ENCODE assay signal across 10 cellular contexts in the genomic region with DNA sequence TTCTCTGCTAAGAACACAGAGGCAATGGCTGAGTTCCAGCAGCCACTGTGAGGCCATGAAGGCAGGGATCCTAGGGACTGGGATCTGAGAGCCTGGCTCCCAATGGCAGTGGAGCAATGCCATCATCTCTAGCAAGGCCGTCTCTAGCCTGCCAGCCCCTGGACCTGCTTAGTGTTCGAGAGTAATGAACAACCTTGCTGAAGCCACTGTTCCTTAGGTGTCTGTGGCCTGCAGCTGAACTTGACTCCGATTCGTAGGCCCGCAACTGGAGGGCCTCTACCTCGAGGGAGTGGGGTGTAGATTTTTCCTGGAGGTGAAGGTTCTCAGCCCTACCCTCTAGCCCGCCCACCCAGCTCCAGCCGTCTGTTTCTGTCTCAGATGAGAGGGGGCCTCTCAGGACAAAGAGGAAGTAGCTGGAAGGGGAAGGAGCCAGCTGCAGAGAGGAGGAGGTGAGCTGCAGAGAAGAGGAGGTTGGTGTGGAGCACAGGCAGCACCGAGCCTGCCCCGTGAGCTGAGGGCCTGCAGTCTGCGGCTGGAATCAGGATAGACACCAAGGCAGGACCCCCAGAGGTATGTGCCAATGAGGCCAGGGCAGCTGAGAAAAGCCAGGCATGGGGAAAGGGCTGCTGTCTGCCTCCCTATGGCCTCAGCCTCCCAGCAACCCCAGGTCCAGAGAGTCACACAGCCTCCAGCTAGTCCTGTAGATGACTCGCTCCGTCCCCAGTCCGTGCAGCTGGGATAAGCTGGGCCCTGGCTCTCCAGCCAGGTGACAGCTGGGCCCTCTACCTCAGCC. TPM values are rescaled to one million over a fixed set of nuclear protein-coding genes. Genes with fewer than 3 reads are reported as not detected.
DNase-seq lines count a peak whose midpoint lies in the region; TF ChIP-seq lines count a peak whose summit lies in the region.
"Had no signal": no experiment of that assay in that cellular context is flagged by ENCODE, and none has a peak within 500 bp of the region (broad histone marks: within the 10 kb centered on the region; RNA-seq: fewer than 3 reads in every experiment).

TSS of gene PLD4 (plus strand) at position 459 of the 793 bp plus-strand sequence. CDS start 2,262 bp downstream, outside the sequence.

- H3K27ac ChIP-seq in caudate nucleus (ENCODE audit: low read depth, low read length) (peak within 1 kb of the TSS; percentile 8), rectal smooth muscle tissue (ENCODE audit: low read depth, low read length) (no peak within 1 kb of the TSS), esophagus muscularis mucosa (replicated peaks in 1 of 4) (no peak within 1 kb of the TSS)

- H3K9ac ChIP-seq in rectal smooth muscle tissue (ENCODE audit: low read length): no peak within 1 kb of the TSS

- peak; percentile 47 for DNase-seq in GM13977 (ENCODE audit: low spot score)
- peak; percentile 76 for DNase-seq in MV-4-11 (lab: John Stamatoyannopoulos, UW)
- no peak for DNase-seq in caudate nucleus (lab: John Stamatoyannopoulos, UW)
- DNase-seq in stimulated activated naive CD4-positive, alpha-beta T cell treated with Interleukin-2 at 50 U/mL for 16 hours (lab: John Stamatoyannopoulos, UW): no peak
- DNase-seq in activated T-cell treated with anti-CD3 and anti-CD28 coated beads for 4 hours: no peak
- no peak for DNase-seq in NK-92 treated with Interleukin-12 subunit alpha and Interleukin-12 subunit beta, amount 100 ng/mL, for 24 hours (lab: John Stamatoyannopoulos, UW)
- DNase-seq in esophagus muscularis mucosa (ENCODE audit: extremely low spot score): no peak
- DNase-seq: activated T-cell treated with anti-CD3 and anti-CD28 coated beads, Interleukin-2, amount 50 U/mL, for 72 hours; NCI-H2107 had no signal

- H3K4me3 ChIP-seq in rectal smooth muscle tissue (ENCODE audit: low read length) (peak within 1 kb of the TSS; percentile 15), esophagus muscularis mucosa (no peak within 1 kb of the TSS)

- H3K36me3 ChIP-seq in rectal smooth muscle tissue (ENCODE audit: control insufficient read depth, insufficient read depth, low read length): no peaks in the 10 kb centered on the region
- H3K36me3 ChIP-seq in esophagus muscularis mucosa: no peaks in the 10 kb centered on the region

- TF ChIP-seq POLR2A in esophagus muscularis mucosa (IDR thresholded peaks at IDR 0.05; ENCODE audit: low read depth): no peak

- H3K27me3 ChIP-seq in rectal smooth muscle tissue (ENCODE audit: control insufficient read depth, insufficient read depth, low read length) (no peaks in the 10 kb centered on the region), esophagus muscularis mucosa (no peaks in the 10 kb centered on the region)

- TF ChIP-seq EP300 in esophagus muscularis mucosa (IDR thresholded peaks at IDR 0.05): no peak

- no peak for TF ChIP-seq CTCF in GM13977 (IDR thresholded peaks at IDR 0.05; ENCODE audit: extremely low read depth, insufficient read depth, missing control alignments)
- no peak for TF ChIP-seq CTCF in esophagus muscularis mucosa (IDR thresholded peaks at IDR 0.05)

- in situ Hi-C loops in GM13977 (cut with MboI; ENCODE audit: low pct_unique_long_range_greater_than_20kb, low sequenced_read_pairs, unreplicated experiment): no loop called here

- 59% methylated on average over 7 of the region's 14 CpGs for WGBS in esophagus muscularis mucosa

- peaks cover 0 to 7% (median 6%) of the 10 kb centered on the region in 4 donors for H3K9me3 ChIP-seq in esophagus muscularis mucosa

- H3K4me1 ChIP-seq in rectal smooth muscle tissue (ENCODE audit: control insufficient read depth, insufficient read depth, low read length) (no peaks in the 10 kb centered on the region), esophagus muscularis mucosa (peaks cover 0 to 4% (median 0%) of the 10 kb centered on the region in 4 donors)

- intact Hi-C loops in esophagus muscularis mucosa (cut with DNase I): no loop called here

RNA-seq across cellular contexts. Expression of gene PLD4, which starts in this region (rescaled TPM):
- total RNA-seq in esophagus muscularis mucosa: under 1 TPM; under 0.01 to 0.50 (median 0.15) TPM

Comparison
In these comparisons a context has a peak if more than half of its experiments do, and no peak if none do; other contexts are left out.
1. DNase-seq: peak in GM13977 (single experiment) and MV-4-11 (single experiment); none in caudate nucleus (0 of 61), stimulated activated naive CD4-positive, alpha-beta T cell treated with Interleukin-2 at 50 U/mL for 16 hours (single experiment), activated T-cell treated with anti-CD3 and anti-CD28 coated beads for 4 hours (single experiment), NK-92 treated with Interleukin-12 subunit alpha and Interleukin-12 subunit beta, amount 100 ng/mL, for 24 hours (single experiment) and esophagus muscularis mucosa (single experiment).